Comparison of ENCODE assay signal across 15 cellular contexts in genomic region chr10:118531105-118531851, GRCh38.
DNase-seq lines count a peak whose midpoint lies in the region; ATAC-seq and TF ChIP-seq lines count a peak whose summit lies in the region.
"Had no signal": no experiment of that assay in that cellular context is flagged by ENCODE, and none has a peak within 500 bp of the region (broad histone marks: within the 10 kb centered on the region; RNA-seq: fewer than 3 reads in every experiment).

No MANE protein-coding gene starts in this region.

- 59 to 63% methylated on average over 12 of the region's 12 CpGs for WGBS in testis, 2 donors

- no peaks in the 10 kb centered on the region for H3K9me3 Mint-ChIP-seq in activated CD4-positive, alpha-beta T cell treated with anti-CD3 and anti-CD28 coated beads, Interleukin-2, amount 10 ng/mL, durations not matched to agents 24 days and 14 days
- H3K9me3 Mint-ChIP-seq: memory B cell had no signal

- peaks cover 7% of the 10 kb centered on the region for H3K4me1 Mint-ChIP-seq in activated CD4-positive, alpha-beta T cell treated with anti-CD3 and anti-CD28 coated beads, Interleukin-2, amount 10 ng/mL, durations not matched to agents 24 days and 14 days
- H3K4me1 Mint-ChIP-seq: memory B cell had no signal

- no peaks in the 10 kb centered on the region for H3K36me3 Mint-ChIP-seq in activated CD4-positive, alpha-beta T cell treated with anti-CD3 and anti-CD28 coated beads, Interleukin-2, amount 10 ng/mL, durations not matched to agents 24 days and 14 days (ENCODE audit: low read depth)
- H3K36me3 Mint-ChIP-seq: memory B cell had no signal

- no peaks in the 10 kb centered on the region for H3K36me3 ChIP-seq in testis (ENCODE audit: low read depth, missing control alignments)

- H3K4me1 ChIP-seq in testis = no peaks in the 10 kb centered on the region

- H3K27ac Mint-ChIP-seq in activated CD4-positive, alpha-beta T cell treated with anti-CD3 and anti-CD28 coated beads, Interleukin-2, amount 10 ng/mL, durations not matched to agents 24 days and 14 days = no peak overlapping the region
- H3K27ac Mint-ChIP-seq: memory B cell had no signal

- no peak overlapping the region for H3K27ac ChIP-seq in testis

- TF ChIP-seq CTCF in foreskin fibroblast (IDR thresholded peaks at IDR 0.05; ENCODE audit: low read depth, low read length) (no peak), testis (IDR thresholded peaks at IDR 0.05) (no peak)

- H3K27me3 ChIP-seq in testis = no peaks in the 10 kb centered on the region

- H3K4me3 ChIP-seq in foreskin fibroblast (ENCODE audit: low read depth in 1 of 2, low read length in 2 of 2) (no peak overlapping the region), testis (no peak overlapping the region)
- H3K4me3 ChIP-seq: GM12878 had no signal

- peak; percentile 55 for DNase-seq in activated CD4-positive, alpha-beta T cell treated with anti-CD3 and anti-CD28 coated beads, Interleukin-2, amount 10 ng/mL, durations not matched to agents 24 days and 14 days
- DNase-seq in activated CD4-positive, alpha-beta T cell treated with anti-CD3 and anti-CD28 coated beads for 48 hours = no peak
- DNase-seq in NOMO-1 treated with DMSO at 0.1 percent for 48 hours (lab: John Stamatoyannopoulos, UW; ENCODE audit: unreplicated experiment) (peak; percentile 86), foreskin fibroblast (peak; percentile 25 to 76), testis (peak; percentile 24)
- DNase-seq in stimulated activated CD4-positive, alpha-beta T cell treated with anti-CD3 and anti-CD28 coated beads, Interleukin-4, amount 100 ng/mL, for 4 hours = no peak
- DNase-seq in activated CD4-positive, alpha-beta T cell treated with anti-CD3 and anti-CD28 coated beads, Interleukin-2, amount 50 U/mL, for 4 hours = no peak
- DNase-seq: activated CD4-positive, alpha-beta T cell treated with anti-CD3 and anti-CD28 coated beads for 4 hours; activated effector memory CD4-positive, alpha-beta T cell treated with Interleukin-2 at 50 U/mL for 16 hours; DMS153; NCI-H510A treated with DMSO at 0.1 percent for 48 hours; SK-N-SH had no signal

- no peak for ATAC-seq in HG02610 (IDR thresholded peaks at IDR 0.05; ENCODE audit: unreplicated experiment)
- ATAC-seq: GM12878 had no signal

- no peak overlapping the region for H3K4me3 Mint-ChIP-seq in activated CD4-positive, alpha-beta T cell treated with anti-CD3 and anti-CD28 coated beads, Interleukin-2, amount 10 ng/mL, durations not matched to agents 24 days and 14 days
- H3K4me3 Mint-ChIP-seq: memory B cell had no signal

- no peaks in the 10 kb centered on the region for H3K9me3 ChIP-seq in testis
- H3K9me3 ChIP-seq: SK-N-SH had no signal

- intact Hi-C loops in activated CD4-positive, alpha-beta T cell treated with anti-CD3 and anti-CD28 coated beads, Interleukin-2, amount 10 ng/mL, durations not matched to agents 24 days and 14 days (cut with micrococcal nuclease) = no loop called here
- intact Hi-C loops in testis (cut with DNase I; ENCODE audit: low total_unique reads) = no loop called here

- no peak for TF ChIP-seq POLR2A in testis (IDR thresholded peaks at IDR 0.05)

- peaks cover 7% of the 10 kb centered on the region for H3K27me3 Mint-ChIP-seq in activated CD4-positive, alpha-beta T cell treated with anti-CD3 and anti-CD28 coated beads, Interleukin-2, amount 10 ng/mL, durations not matched to agents 24 days and 14 days

Comparison
In these comparisons a context has a peak if more than half of its experiments do, and no peak if none do; other contexts are left out.
1. DNase-seq: peak in activated CD4-positive, alpha-beta T cell treated with anti-CD3 and anti-CD28 coated beads, Interleukin-2, amount 10 ng/mL, durations not matched to agents 24 days and 14 days (single experiment), NOMO-1 treated with DMSO at 0.1 percent for 48 hours (single experiment), foreskin fibroblast (2 of 2) and testis (single experiment); none in activated CD4-positive, alpha-beta T cell treated with anti-CD3 and anti-CD28 coated beads for 48 hours (single experiment), stimulated activated CD4-positive, alpha-beta T cell treated with anti-CD3 and anti-CD28 coated beads, Interleukin-4, amount 100 ng/mL, for 4 hours (0 of 2) and activated CD4-positive, alpha-beta T cell treated with anti-CD3 and anti-CD28 coated beads, Interleukin-2, amount 50 U/mL, for 4 hours (0 of 2).